Comparison of ENCODE assay signal across 8 cellular contexts in genomic region chr16:56990407-56991286, GRCh38. TPM values are rescaled to one million over a fixed set of nuclear protein-coding genes. Genes with fewer than 3 reads are reported as not detected.
A peak's percentile ranks its signal among the peaks of the same experiment; 100 is the strongest.
DNase-seq lines count a peak whose midpoint lies in the region; ATAC-seq and TF ChIP-seq lines count a peak whose summit lies in the region.

No MANE protein-coding gene starts in this region.

- CTCF ChIA-PET in activated B cell treated with CpG ODN at 0.5 μM for 24 hours (lab: Charles Lee) = interaction anchor here (1.4 to 1.6 kb wide), 3 partner anchors 9 to 27 kb away, joined by 4 to 16 read pairs (median 6); no protein-coding TSS in a partner anchor

- no peaks in the 10 kb centered on the region for H3K9me3 Mint-ChIP-seq in activated B cell treated with CpG ODN at 0.5 μM for 24 hours
- H3K9me3 Mint-ChIP-seq in stimulated activated effector memory CD8-positive, alpha-beta T cell treated with anti-CD3 and anti-CD28 coated beads, Interleukin-12 subunit alpha, Interleukin-12 subunit beta, amount 100 ng/mL, for 72 hours = no peaks in the 10 kb centered on the region

- peaks cover 29% of the 10 kb centered on the region for H3K4me1 ChIP-seq in GM23248 (ENCODE audit: insufficient read depth)

- in situ Hi-C loops in GM23248 (cut with MboI) = no loop called here

- H3K27me3 Mint-ChIP-seq in activated B cell treated with CpG ODN at 0.5 μM for 24 hours = no peaks in the 10 kb centered on the region

- no peak for TF ChIP-seq CTCF in activated B cell treated with CpG ODN at 0.5 μM for 24 hours (IDR thresholded peaks at IDR 0.05)
- TF ChIP-seq CTCF in foreskin fibroblast (IDR thresholded peaks at IDR 0.05; ENCODE audit: low read depth, low read length) = no peak

- POLR2A ChIA-PET in activated B cell treated with CpG ODN at 0.5 μM for 24 hours (lab: Charles Lee) = interaction anchor here (0.7 to 10.4 kb wide), 10 partner anchors 9 to 79 kb away, joined by 4 to 233 read pairs (median 14); no protein-coding TSS in a partner anchor

- peak overlapping the region; percentile 87 for H3K4me2 ChIP-seq in GM23248 (ENCODE audit: unreplicated experiment)

- no peaks in the 10 kb centered on the region for H3K9me3 ChIP-seq in GM23248 (ENCODE audit: low read depth)

- H3K36me3 Mint-ChIP-seq in activated B cell treated with CpG ODN at 0.5 μM for 24 hours (ENCODE audit: low read depth) = peaks cover 52% of the 10 kb centered on the region
- H3K36me3 Mint-ChIP-seq in stimulated activated effector memory CD8-positive, alpha-beta T cell treated with anti-CD3 and anti-CD28 coated beads, Interleukin-12 subunit alpha, Interleukin-12 subunit beta, amount 100 ng/mL, for 72 hours = peaks cover 81% of the 10 kb centered on the region

- peak overlapping the region; percentile 86 for H3K4me3 ChIP-seq in GM23248
- H3K4me3 ChIP-seq in foreskin fibroblast (ENCODE audit: low read depth in 1 of 2, low read length in 2 of 2) = peak overlapping the region; percentile 50 to 78

- 60 to 63% methylated on average over 16 of the region's 16 CpGs for WGBS in GM23248 (ENCODE audit: low coverage in 1 of 2, low lambda C conversion rate in 2 of 2, missing lambda C conversion rate in 2 of 2), 2 experiments

- intact Hi-C loops in activated B cell treated with CpG ODN at 0.5 μM for 24 hours (cut with micrococcal nuclease) = loop anchor here (1.0 to 5.0 kb wide), 4 partner anchors 9 to 38 kb away; no protein-coding TSS in a partner anchor

- H3K4me1 Mint-ChIP-seq in activated B cell treated with CpG ODN at 0.5 μM for 24 hours = peaks cover 85% of the 10 kb centered on the region
- H3K4me1 Mint-ChIP-seq in stimulated activated effector memory CD8-positive, alpha-beta T cell treated with anti-CD3 and anti-CD28 coated beads, Interleukin-12 subunit alpha, Interleukin-12 subunit beta, amount 100 ng/mL, for 72 hours = peaks cover 73% of the 10 kb centered on the region

- no peak for ATAC-seq in activated B cell treated with CpG ODN at 0.5 μM for 24 hours (ENCODE audit: low read depth)
- ATAC-seq in stimulated activated effector memory CD8-positive, alpha-beta T cell treated with anti-CD3 and anti-CD28 coated beads, Interleukin-12 subunit alpha, Interleukin-12 subunit beta, amount 100 ng/mL, for 72 hours = no peak

- H3K36me3 ChIP-seq in GM23248 (ENCODE audit: low read depth) = no peaks in the 10 kb centered on the region

- H3K79me2 ChIP-seq in GM23248 (ENCODE audit: insufficient read depth) = peaks cover 60% of the 10 kb centered on the region

- peak overlapping the region; percentile 96 for H3K4me3 Mint-ChIP-seq in activated B cell treated with CpG ODN at 0.5 μM for 24 hours
- peak overlapping the region; percentile 71 for H3K4me3 Mint-ChIP-seq in stimulated activated effector memory CD8-positive, alpha-beta T cell treated with anti-CD3 and anti-CD28 coated beads, Interleukin-12 subunit alpha, Interleukin-12 subunit beta, amount 100 ng/mL, for 72 hours

- H2AFZ ChIP-seq in GM23248 = peak overlapping the region; percentile 90

- H3K27ac Mint-ChIP-seq in activated B cell treated with CpG ODN at 0.5 μM for 24 hours = peak overlapping the region; percentile 93
- H3K27ac Mint-ChIP-seq in stimulated activated effector memory CD8-positive, alpha-beta T cell treated with anti-CD3 and anti-CD28 coated beads, Interleukin-12 subunit alpha, Interleukin-12 subunit beta, amount 100 ng/mL, for 72 hours = peak overlapping the region; percentile 91

- no peaks in the 10 kb centered on the region for H3K27me3 ChIP-seq in GM23248 (replicated peaks; ENCODE audit: insufficient read depth)

- H3K27ac ChIP-seq in GM23248 = no peak overlapping the region
- no peak overlapping the region for H3K27ac ChIP-seq in caudate nucleus (ENCODE audit: low read depth, low read length)

- H3K9me2 ChIP-seq in GM23248 (ENCODE audit: insufficient read depth) = no peaks in the 10 kb centered on the region

- no peaks in the 10 kb centered on the region for H4K20me1 ChIP-seq in GM23248 (ENCODE audit: insufficient read depth)

- DNase-seq in GM23248 = peak; percentile 34
- peak; percentile 12 for DNase-seq in activated B cell treated with CpG ODN at 0.5 μM for 24 hours
- DNase-seq in foreskin fibroblast = no peak
- DNase-seq in stimulated activated effector memory CD8-positive, alpha-beta T cell treated with anti-CD3 and anti-CD28 coated beads, Interleukin-12 subunit alpha, Interleukin-12 subunit beta, amount 100 ng/mL, for 72 hours (ENCODE audit: low spot score in 2 of 2) = no peak
- DNase-seq in effector CD4-positive, alpha-beta T cell = no peak
- DNase-seq in caudate nucleus (lab: John Stamatoyannopoulos, UW) = no peak
- DNase-seq in globus pallidus (ENCODE audit: low spot score) = no peak
- DNase-seq in NOMO-1 (lab: John Stamatoyannopoulos, UW; ENCODE audit: unreplicated experiment in 2 of 2) = no peak

- H3F3A ChIP-seq in GM23248 (ENCODE audit: insufficient read depth) = 0 out of 2 replicates have a peak, but pooled peaks cover 8% of the 10 kb centered on the region

- H3K9ac ChIP-seq in GM23248 = peak overlapping the region; percentile 87

RNA-seq across cellular contexts. Expression of gene NLRC5, which starts 1.3 kb away (rescaled TPM):
- 17.1 and 23.8 TPM in 2 replicates for total RNA-seq in GM23248 (2014; rRNA removed; shearing (Covaris generic))
- 9.3 and 10.6 TPM in 2 replicates for polyA plus RNA-seq in GM23248 (2016; fragmentation: Nextera tagmentation; extraction: Ambion mirVana)
- 296 and 372 TPM in 2 replicates for total RNA-seq in activated B cell treated with CpG ODN at 0.5 μM for 24 hours

RNA-seq across cellular contexts. Expression of gene CETP, which starts 28.9 kb away (rescaled TPM):
- not detected in 2 replicates for total RNA-seq in GM23248 (2014; rRNA removed; shearing (Covaris generic))
- not detected in 2 replicates for polyA plus RNA-seq in GM23248 (2016; fragmentation: Nextera tagmentation; extraction: Ambion mirVana)
- total RNA-seq in activated B cell treated with CpG ODN at 0.5 μM for 24 hours = 1.0 and 1.4 TPM in 2 replicates

RNA-seq across cellular contexts. Expression of gene HERPUD1, which starts 58.7 kb away (rescaled TPM):
- total RNA-seq in GM23248 (2014; rRNA removed; shearing (Covaris generic)) = 218 TPM in 2 replicates
- 299 and 302 TPM in 2 replicates for polyA plus RNA-seq in GM23248 (2016; fragmentation: Nextera tagmentation; extraction: Ambion mirVana)
- total RNA-seq in activated B cell treated with CpG ODN at 0.5 μM for 24 hours = 766 and 820 TPM in 2 replicates

Comparison
In these comparisons a context has a peak if more than half of its experiments do, and no peak if none do; other contexts are left out.
1. DNase-seq: peak in GM23248 (single experiment) and activated B cell treated with CpG ODN at 0.5 μM for 24 hours (single experiment); none in foreskin fibroblast (0 of 2), stimulated activated effector memory CD8-positive, alpha-beta T cell treated with anti-CD3 and anti-CD28 coated beads, Interleukin-12 subunit alpha, Interleukin-12 subunit beta, amount 100 ng/mL, for 72 hours (0 of 2), effector CD4-positive, alpha-beta T cell (single experiment), caudate nucleus (0 of 61), globus pallidus (single experiment) and NOMO-1 (0 of 2).
2. RNA of gene NLRC5, which starts 1.3 kb away (total RNA-seq): 296 to 372 TPM in activated B cell treated with CpG ODN at 0.5 μM for 24 hours; 17.1 to 23.8 TPM in GM23248; every median in the first group is over 10 times any median in the second.